Comparison of ENCODE assay signal across 14 cellular contexts in genomic region chr10:71398991-71399375, GRCh38.
"Had no signal": no experiment of that assay in that cellular context is flagged by ENCODE, and none has a peak within 500 bp of the region (broad histone marks: within the 10 kb centered on the region; RNA-seq: fewer than 3 reads in every experiment).

No MANE protein-coding gene starts in this region.

- H3K9me3 Mint-ChIP-seq: activated naive CD4-positive, alpha-beta T cell treated with anti-CD3 and anti-CD28 coated beads for 36 hours; activated T-cell treated with anti-CD3 and anti-CD28 coated beads, Interleukin-2, amount 50 U/mL, for 4 hours had no signal

- ATAC-seq: activated CD4-positive, alpha-beta T cell treated with anti-CD3 and anti-CD28 coated beads for 36 hours; activated T-cell treated with anti-CD3 and anti-CD28 coated beads, Interleukin-2, amount 50 U/mL, for 4 hours; gastrocnemius medialis; heart left ventricle; pancreas; stimulated activated naive B cell treated with anti-CD40 and anti-IgM and Interleukin-4, amounts not matched to agents 10 μg/mL and 1 μg/mL and 100 μg/mL, for 72 hours had no signal

- H3K4me3 ChIP-seq: adrenal gland, dorsolateral prefrontal cortex, gastrocnemius medialis, left lung, pancreas, sigmoid colon, spleen had no signal

- H3K9me3 ChIP-seq: adrenal gland, gastrocnemius medialis, heart left ventricle, left lung, pancreas, sigmoid colon, spleen had no signal

- H3K36me3 ChIP-seq: adrenal gland, gastrocnemius medialis, heart left ventricle, left lung, pancreas, sigmoid colon, spleen had no signal

- DNase-seq: activated CD4-positive, alpha-beta T cell treated with anti-CD3 and anti-CD28 coated beads for 36 hours; activated CD4-positive, alpha-beta T cell treated with anti-CD3 and anti-CD28 coated beads, Interleukin-2, amount 50 U/mL, for 48 hours; activated naive CD4-positive, alpha-beta T cell treated with anti-CD3 and anti-CD28 coated beads for 36 hours; activated T-cell treated with anti-CD3 and anti-CD28 coated beads, Interleukin-2, amount 50 U/mL, for 4 hours; dorsolateral prefrontal cortex; gastrocnemius medialis; heart left ventricle; left lung; pancreas; sigmoid colon; spleen; stimulated activated naive B cell treated with anti-CD40 and anti-IgM and Interleukin-4, amounts not matched to agents 10 μg/mL and 1 μg/mL and 100 μg/mL, for 72 hours; SW 1271 had no signal

- H3K36me3 Mint-ChIP-seq: stimulated activated naive B cell treated with anti-CD40 and anti-IgM and Interleukin-4, amounts not matched to agents 10 μg/mL and 1 μg/mL and 100 μg/mL, for 72 hours had no signal

- H3K4me3 Mint-ChIP-seq: activated CD4-positive, alpha-beta T cell treated with anti-CD3 and anti-CD28 coated beads for 36 hours; activated naive CD4-positive, alpha-beta T cell treated with anti-CD3 and anti-CD28 coated beads for 36 hours; activated T-cell treated with anti-CD3 and anti-CD28 coated beads, Interleukin-2, amount 50 U/mL, for 4 hours; stimulated activated naive B cell treated with anti-CD40 and anti-IgM and Interleukin-4, amounts not matched to agents 10 μg/mL and 1 μg/mL and 100 μg/mL, for 72 hours had no signal

- H3K27ac ChIP-seq: adrenal gland, dorsolateral prefrontal cortex, gastrocnemius medialis, heart left ventricle, left lung, pancreas, sigmoid colon, spleen had no signal

- H3K27ac Mint-ChIP-seq: activated CD4-positive, alpha-beta T cell treated with anti-CD3 and anti-CD28 coated beads for 36 hours; activated naive CD4-positive, alpha-beta T cell treated with anti-CD3 and anti-CD28 coated beads for 36 hours; stimulated activated naive B cell treated with anti-CD40 and anti-IgM and Interleukin-4, amounts not matched to agents 10 μg/mL and 1 μg/mL and 100 μg/mL, for 72 hours had no signal
